17 cellular contexts compared by ENCODE assay signal in the genomic region with DNA sequence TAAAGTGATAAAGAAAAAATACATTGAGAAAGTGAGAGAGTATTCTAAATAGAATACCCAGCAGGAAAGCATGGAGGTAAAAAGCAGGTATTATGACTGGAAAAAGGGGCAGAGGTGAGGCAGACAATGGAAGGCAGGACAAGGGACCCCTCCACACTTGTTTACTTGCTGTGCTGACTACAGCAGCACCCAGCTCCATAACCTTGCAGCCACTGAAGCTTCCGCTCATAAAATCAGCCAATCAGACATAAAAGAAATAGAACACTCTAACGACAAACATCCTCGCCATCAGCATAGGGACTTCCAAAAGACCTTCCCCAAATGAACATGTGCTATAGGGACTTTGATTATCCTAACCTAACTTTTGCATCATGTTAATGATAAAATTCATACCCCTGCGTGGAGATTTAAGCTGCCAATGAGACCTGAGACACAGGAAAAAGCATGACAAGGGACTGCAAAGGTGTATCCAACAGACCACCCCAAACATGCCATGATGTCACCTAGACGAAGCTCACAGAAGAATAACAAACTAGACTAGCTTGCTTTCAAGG.
DNase-seq lines count a peak whose midpoint lies in the region; ATAC-seq and TF ChIP-seq lines count a peak whose summit lies in the region.
"Had no signal": no experiment of that assay in that cellular context is flagged by ENCODE, and none has a peak within 500 bp of the region (broad histone marks: within the 10 kb centered on the region; RNA-seq: fewer than 3 reads in every experiment).

No MANE protein-coding gene starts in this region.

- CTCF ChIA-PET in A673 (lab: Charles Lee) (no interaction called here), OCI-LY7 (lab: Charles Lee; ENCODE audit: unreplicated experiment) (no interaction called here)

- H3K27me3 ChIP-seq in A673 (replicated peaks; ENCODE audit: insufficient read depth, low read depth, low read length, poor library complexity): no peaks in the 10 kb centered on the region
- no peaks in the 10 kb centered on the region for H3K27me3 ChIP-seq in iPS-18a (ENCODE audit: control insufficient read depth, insufficient read depth, low read length)
- H3K27me3 ChIP-seq: ascending aorta had no signal

- TF ChIP-seq CTCF in A673 (conservative IDR thresholded peaks at IDR 0.05; ENCODE audit: low read depth, low read length): no peak
- TF ChIP-seq CTCF in GM12864 (IDR thresholded peaks at IDR 0.05; ENCODE audit: low read depth, low read length, missing control alignments): no peak
- TF ChIP-seq CTCF in OCI-LY7 (conservative IDR thresholded peaks at IDR 0.05; ENCODE audit: low read length): no peak

- H3K4me1 ChIP-seq in A673 (ENCODE audit: insufficient read depth, low read length, poor library complexity, severe bottlenecking) (peaks cover 13% of the 10 kb centered on the region), OCI-LY7 (ENCODE audit: insufficient read depth, low read length, poor library complexity, severe bottlenecking) (peaks cover 55% of the 10 kb centered on the region), iPS-18a (ENCODE audit: control insufficient read depth, low read depth, low read length) (peaks cover 22% of the 10 kb centered on the region)
- H3K4me1 ChIP-seq: ascending aorta, pancreas had no signal

- no peaks in the 10 kb centered on the region for H4K20me1 ChIP-seq in OCI-LY7 (ENCODE audit: insufficient read depth, low read length)

- no peaks in the 10 kb centered on the region for H3K79me2 ChIP-seq in OCI-LY7 (ENCODE audit: insufficient read depth, low read depth, low read length)

- DNase-seq in A673 (ENCODE audit: low spot score) (no peak), GM12864 (ENCODE audit: low read depth) (no peak), OCI-LY7 (ENCODE audit: low spot score) (peak; percentile 67), dermis blood vessel endothelial cell (no peak), GM19238 (ENCODE audit: insufficient read length, low spot score) (no peak), NCI-H1048 (lab: John Stamatoyannopoulos, UW) (no peak)
- DNase-seq: activated CD4-positive, CD25-positive, alpha-beta regulatory T cell treated with anti-CD3 and anti-CD28 coated beads, Interleukin-2, amount 50 U/mL, for 72 hours; activated gamma-delta T cell; foreskin fibroblast; left ventricle myocardium superior; NCI-H1105; NCI-H226; pancreas; stimulated activated CD4-positive, alpha-beta T cell treated with anti-CD3 and anti-CD28 coated beads, Interleukin-4, amount 100 ng/mL, for 1 hour had no signal

- H3K9me2 ChIP-seq in OCI-LY7 (ENCODE audit: insufficient read depth, low read length): no peaks in the 10 kb centered on the region

- H3K9me3 ChIP-seq in A673 (ENCODE audit: low read depth, low read length, poor library complexity, severe bottlenecking) (no peaks in the 10 kb centered on the region), OCI-LY7 (ENCODE audit: low read length) (no peaks in the 10 kb centered on the region), iPS-18a (ENCODE audit: control insufficient read depth, low read depth, low read length) (no peaks in the 10 kb centered on the region)
- H3K9me3 ChIP-seq: ascending aorta, pancreas had no signal

- no peak for ATAC-seq in HG02970 (IDR thresholded peaks at IDR 0.05; ENCODE audit: low FRiP score, unreplicated experiment)
- ATAC-seq: left ventricle myocardium superior, pancreas had no signal

- H3K4me3 ChIP-seq in A673 (ENCODE audit: low read depth, low read length, poor library complexity, severe bottlenecking) (no peak overlapping the region), GM12864 (ENCODE audit: low read depth, low read length) (peak overlapping the region; percentile 84; the same call in 1 of the 2 replicates), OCI-LY7 (ENCODE audit: low read depth, low read length, poor library complexity, severe bottlenecking) (peak overlapping the region; percentile 79), iPS-18a (ENCODE audit: low read length) (peak overlapping the region; percentile 76)
- H3K4me3 ChIP-seq: pancreas had no signal

- H3K9ac ChIP-seq in iPS-18a (ENCODE audit: low read length): peak overlapping the region; percentile 98

- BruUV-seq in A673 (replicated peaks; lab: Mats Ljungman, UMichigan) (no TSS peak), OCI-LY7 (replicated peaks; lab: Mats Ljungman, UMichigan) (no TSS peak)

- POLR2A ChIA-PET in A673 (lab: Charles Lee; ENCODE audit: low non-redundant PET) (no interaction called here), OCI-LY7 (lab: Charles Lee) (interaction anchor here (0.5 to 22.5 kb wide), 24 partner anchors 9 to 1937 kb away, joined by 3 to 505 read pairs (median 4); a partner anchor contains a TSS)

- peak overlapping the region; percentile 98 for H3K4me2 ChIP-seq in OCI-LY7 (ENCODE audit: low read length)

- H3K27ac ChIP-seq in A673 (ENCODE audit: low read depth, low read length, poor library complexity, severe bottlenecking) (peak overlapping the region; percentile 89), OCI-LY7 (ENCODE audit: low read depth, low read length, poor library complexity, severe bottlenecking) (peak overlapping the region; percentile 93), iPS-18a (ENCODE audit: low read length) (peak overlapping the region; percentile 100)
- H3K27ac ChIP-seq: ascending aorta had no signal

- intact Hi-C loops in A673 (cut with micrococcal nuclease; ENCODE audit: unreplicated experiment): loop anchor here (10.0 kb wide), 1 partner anchor 183 kb away; a partner anchor contains a TSS
- intact Hi-C loops in OCI-LY7 (cut with micrococcal nuclease; ENCODE audit: unreplicated experiment): no loop called here

- H3K36me3 ChIP-seq in A673 (ENCODE audit: insufficient read depth, low read length, poor library complexity, severe bottlenecking): no peaks in the 10 kb centered on the region
- no peaks in the 10 kb centered on the region for H3K36me3 ChIP-seq in OCI-LY7 (ENCODE audit: insufficient read depth, low read length)
- H3K36me3 ChIP-seq in iPS-18a (ENCODE audit: control insufficient read depth, low read depth, low read length): no peaks in the 10 kb centered on the region
- H3K36me3 ChIP-seq: ascending aorta, pancreas had no signal

- H2AFZ ChIP-seq in OCI-LY7 (ENCODE audit: low read length): peak overlapping the region; percentile 35; the same call in 1 of the 2 replicates
